8 cellular contexts compared by ENCODE assay signal in genomic region chr16:67667817-67668494, GRCh38. TPM values are rescaled to one million over a fixed set of nuclear protein-coding genes. Genes with fewer than 3 reads are reported as not detected.
DNase-seq lines count a peak whose midpoint lies in the region; ATAC-seq and FAIRE-seq lines count a peak whose summit lies in the region.

No MANE protein-coding gene starts in this region.

- ATAC-seq in HG03039 (IDR thresholded peaks at IDR 0.05; ENCODE audit: unreplicated experiment) = peak; percentile 43

- DNase-seq in A172 (ENCODE audit: low spot score) (peak; percentile 39), GM18507 (ENCODE audit: extremely low spot score, insufficient read length, low read depth) (peak; percentile 81), NCI-H2227 (lab: John Stamatoyannopoulos, UW; ENCODE audit: unreplicated experiment) (peak; percentile 86), cerebellum (ENCODE audit: low spot score) (peak; percentile 70), left kidney (ENCODE audit: low read depth, low spot score) (peak; percentile 97)
- DNase-seq in activated CD4-positive, CD25-positive, alpha-beta regulatory T cell treated with anti-CD3 and anti-CD28 coated beads, Interleukin-2, amount 50 U/mL, for 72 hours = peak; percentile 64
- peak; percentile 74 for DNase-seq in stimulated activated CD4-positive, alpha-beta T cell treated with anti-CD3 and anti-CD28 coated beads, Interleukin-2, amount 100 ng/mL, for 4 hours (ENCODE audit: low read depth)

- peak; percentile 95 for FAIRE-seq in GM18507 (lab: Jason Lieb, UNC)

RNA-seq across cellular contexts. Expression of gene C16orf86, which starts 1.3 kb away (rescaled TPM):
- total RNA-seq in A172 (2014; rRNA removed; shearing (Covaris generic)) = not detected in 2 replicates
- total RNA-seq in cerebellum = 1.4 TPM

RNA-seq across cellular contexts. Expression of gene ENKD1, which starts 1.4 kb away (rescaled TPM):
- 1.7 TPM in 1 of 2 replicates, not detected in the other for total RNA-seq in A172 (2014; rRNA removed; shearing (Covaris generic))
- 10.1 TPM for total RNA-seq in cerebellum

RNA-seq across cellular contexts. Expression of gene PARD6A, which starts 7.2 kb away (rescaled TPM):
- total RNA-seq in A172 (2014; rRNA removed; shearing (Covaris generic)) = 5.7 and 12.9 TPM in 2 replicates
- total RNA-seq in cerebellum = 8.6 TPM

RNA-seq across cellular contexts. Expression of gene ACD, which starts 7.9 kb away (rescaled TPM):
- 43.0 and 73.8 TPM in 2 replicates for total RNA-seq in A172 (2014; rRNA removed; shearing (Covaris generic))
- 17.7 TPM for total RNA-seq in cerebellum

RNA-seq across cellular contexts. Expression of gene CARMIL2, which starts 23.0 kb away (rescaled TPM):
- 5.1 and 11.7 TPM in 2 replicates for total RNA-seq in A172 (2014; rRNA removed; shearing (Covaris generic))
- total RNA-seq in cerebellum = 1.3 TPM

Comparison
In these comparisons a context has a peak if more than half of its experiments do, and no peak if none do; other contexts are left out.
1. Peak in every context shown above with its lines: DNase-seq and ATAC-seq.
2. DNase-seq: peak in every context shown above with its lines; median percentile 97 in left kidney; 86 in NCI-H2227; 81 in GM18507; 74 in stimulated activated CD4-positive, alpha-beta T cell treated with anti-CD3 and anti-CD28 coated beads, Interleukin-2, amount 100 ng/mL, for 4 hours; 70 in cerebellum; 64 in activated CD4-positive, CD25-positive, alpha-beta regulatory T cell treated with anti-CD3 and anti-CD28 coated beads, Interleukin-2, amount 50 U/mL, for 72 hours; 39 in A172.